Comparison of ENCODE assay signal across 1 cellular context in the genomic region with DNA sequence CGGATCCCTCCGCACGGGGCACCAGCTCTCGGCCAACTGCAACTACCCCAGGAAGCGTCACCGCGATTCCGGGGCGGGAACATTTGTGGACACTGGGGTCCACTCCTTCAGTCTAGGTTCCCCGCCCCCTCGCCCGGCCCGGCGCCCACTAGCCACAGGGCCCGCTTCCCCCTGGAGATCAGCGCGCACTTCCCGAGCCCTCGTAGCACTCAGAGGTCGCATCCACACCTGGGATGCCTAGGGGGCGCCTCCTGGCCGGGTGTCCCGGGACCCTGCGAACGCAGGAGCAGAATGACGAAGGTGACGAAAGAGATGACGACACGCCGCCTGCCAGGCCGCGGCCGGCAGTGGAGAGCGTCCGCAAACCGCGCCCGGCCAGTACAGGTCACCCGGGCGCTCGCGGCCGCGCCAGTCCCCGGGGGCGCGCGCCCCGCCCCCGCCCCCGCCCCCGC.
A peak's percentile ranks its signal among the peaks of the same experiment; 100 is the strongest.
TF ChIP-seq lines count a peak whose summit lies in the region.

No MANE protein-coding gene starts in this region.

TF ChIP-seq in WTC11, 78 proteins besides CTCF, POLR2A, EP300 and RAD21 (continued from another document):
- TF ChIP-seq, protein P1, sequence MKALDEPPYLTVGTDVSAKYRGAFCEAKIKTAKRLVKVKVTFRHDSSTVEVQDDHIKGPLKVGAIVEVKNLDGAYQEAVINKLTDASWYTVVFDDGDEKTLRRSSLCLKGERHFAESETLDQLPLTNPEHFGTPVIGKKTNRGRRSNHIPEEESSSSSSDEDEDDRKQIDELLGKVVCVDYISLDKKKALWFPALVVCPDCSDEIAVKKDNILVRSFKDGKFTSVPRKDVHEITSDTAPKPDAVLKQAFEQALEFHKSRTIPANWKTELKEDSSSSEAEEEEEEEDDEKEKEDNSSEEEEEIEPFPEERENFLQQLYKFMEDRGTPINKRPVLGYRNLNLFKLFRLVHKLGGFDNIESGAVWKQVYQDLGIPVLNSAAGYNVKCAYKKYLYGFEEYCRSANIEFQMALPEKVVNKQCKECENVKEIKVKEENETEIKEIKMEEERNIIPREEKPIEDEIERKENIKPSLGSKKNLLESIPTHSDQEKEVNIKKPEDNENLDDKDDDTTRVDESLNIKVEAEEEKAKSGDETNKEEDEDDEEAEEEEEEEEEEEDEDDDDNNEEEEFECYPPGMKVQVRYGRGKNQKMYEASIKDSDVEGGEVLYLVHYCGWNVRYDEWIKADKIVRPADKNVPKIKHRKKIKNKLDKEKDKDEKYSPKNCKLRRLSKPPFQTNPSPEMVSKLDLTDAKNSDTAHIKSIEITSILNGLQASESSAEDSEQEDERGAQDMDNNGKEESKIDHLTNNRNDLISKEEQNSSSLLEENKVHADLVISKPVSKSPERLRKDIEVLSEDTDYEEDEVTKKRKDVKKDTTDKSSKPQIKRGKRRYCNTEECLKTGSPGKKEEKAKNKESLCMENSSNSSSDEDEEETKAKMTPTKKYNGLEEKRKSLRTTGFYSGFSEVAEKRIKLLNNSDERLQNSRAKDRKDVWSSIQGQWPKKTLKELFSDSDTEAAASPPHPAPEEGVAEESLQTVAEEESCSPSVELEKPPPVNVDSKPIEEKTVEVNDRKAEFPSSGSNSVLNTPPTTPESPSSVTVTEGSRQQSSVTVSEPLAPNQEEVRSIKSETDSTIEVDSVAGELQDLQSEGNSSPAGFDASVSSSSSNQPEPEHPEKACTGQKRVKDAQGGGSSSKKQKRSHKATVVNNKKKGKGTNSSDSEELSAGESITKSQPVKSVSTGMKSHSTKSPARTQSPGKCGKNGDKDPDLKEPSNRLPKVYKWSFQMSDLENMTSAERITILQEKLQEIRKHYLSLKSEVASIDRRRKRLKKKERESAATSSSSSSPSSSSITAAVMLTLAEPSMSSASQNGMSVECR (CRISPR knock-in tag; IDR thresholded peaks at IDR 0.05; ENCODE audit: borderline replicate concordance) = no peak
- TF ChIP-seq FOXK1 (CRISPR knock-in tag; IDR thresholded peaks at IDR 0.05) (0 out of 2 replicates have a peak, but pooled peaks have one; percentile 20), ZNF396 (CRISPR knock-in tag; IDR thresholded peaks at IDR 0.05; ENCODE audit: borderline replicate concordance) (no peak), SOX15 (CRISPR knock-in tag; IDR thresholded peaks at IDR 0.05) (no peak), KAT7 (CRISPR knock-in tag; IDR thresholded peaks at IDR 0.05; ENCODE audit: borderline replicate concordance) (0 out of 2 replicates have a peak, but pooled peaks have one; percentile 66), TEAD1 (CRISPR knock-in tag; IDR thresholded peaks at IDR 0.05) (no peak), ATF1 (CRISPR knock-in tag; IDR thresholded peaks at IDR 0.05) (no peak), ZNF423 (CRISPR knock-in tag; IDR thresholded peaks at IDR 0.05) (peak; percentile 69; the same call in 1 of the 2 replicates), ZBTB21 (CRISPR knock-in tag; IDR thresholded peaks at IDR 0.05; ENCODE audit: borderline replicate concordance) (peak; percentile 100), ZNF317 (CRISPR knock-in tag; IDR thresholded peaks at IDR 0.05; ENCODE audit: borderline replicate concordance, low read depth) (no peak), MYBL2 (CRISPR knock-in tag; IDR thresholded peaks at IDR 0.05) (0 out of 2 replicates have a peak, but pooled peaks have one; percentile 24), FOXJ3 (CRISPR knock-in tag; IDR thresholded peaks at IDR 0.05; ENCODE audit: borderline replicate concordance) (no peak), ZNF671 (CRISPR knock-in tag; IDR thresholded peaks at IDR 0.05) (no peak), ZNF232 (CRISPR knock-in tag; IDR thresholded peaks at IDR 0.05) (no peak)
- TF ChIP-seq, protein P2, sequence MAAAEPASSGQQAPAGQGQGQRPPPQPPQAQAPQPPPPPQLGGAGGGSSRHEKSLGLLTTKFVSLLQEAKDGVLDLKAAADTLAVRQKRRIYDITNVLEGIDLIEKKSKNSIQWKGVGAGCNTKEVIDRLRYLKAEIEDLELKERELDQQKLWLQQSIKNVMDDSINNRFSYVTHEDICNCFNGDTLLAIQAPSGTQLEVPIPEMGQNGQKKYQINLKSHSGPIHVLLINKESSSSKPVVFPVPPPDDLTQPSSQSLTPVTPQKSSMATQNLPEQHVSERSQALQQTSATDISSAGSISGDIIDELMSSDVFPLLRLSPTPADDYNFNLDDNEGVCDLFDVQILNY (CRISPR knock-in tag; IDR thresholded peaks at IDR 0.05) = no peak
- TF ChIP-seq, protein P3, sequence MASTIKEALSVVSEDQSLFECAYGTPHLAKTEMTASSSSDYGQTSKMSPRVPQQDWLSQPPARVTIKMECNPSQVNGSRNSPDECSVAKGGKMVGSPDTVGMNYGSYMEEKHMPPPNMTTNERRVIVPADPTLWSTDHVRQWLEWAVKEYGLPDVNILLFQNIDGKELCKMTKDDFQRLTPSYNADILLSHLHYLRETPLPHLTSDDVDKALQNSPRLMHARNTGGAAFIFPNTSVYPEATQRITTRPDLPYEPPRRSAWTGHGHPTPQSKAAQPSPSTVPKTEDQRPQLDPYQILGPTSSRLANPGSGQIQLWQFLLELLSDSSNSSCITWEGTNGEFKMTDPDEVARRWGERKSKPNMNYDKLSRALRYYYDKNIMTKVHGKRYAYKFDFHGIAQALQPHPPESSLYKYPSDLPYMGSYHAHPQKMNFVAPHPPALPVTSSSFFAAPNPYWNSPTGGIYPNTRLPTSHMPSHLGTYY (CRISPR knock-in tag; IDR thresholded peaks at IDR 0.05) = no peak
- TF ChIP-seq, protein P4, sequence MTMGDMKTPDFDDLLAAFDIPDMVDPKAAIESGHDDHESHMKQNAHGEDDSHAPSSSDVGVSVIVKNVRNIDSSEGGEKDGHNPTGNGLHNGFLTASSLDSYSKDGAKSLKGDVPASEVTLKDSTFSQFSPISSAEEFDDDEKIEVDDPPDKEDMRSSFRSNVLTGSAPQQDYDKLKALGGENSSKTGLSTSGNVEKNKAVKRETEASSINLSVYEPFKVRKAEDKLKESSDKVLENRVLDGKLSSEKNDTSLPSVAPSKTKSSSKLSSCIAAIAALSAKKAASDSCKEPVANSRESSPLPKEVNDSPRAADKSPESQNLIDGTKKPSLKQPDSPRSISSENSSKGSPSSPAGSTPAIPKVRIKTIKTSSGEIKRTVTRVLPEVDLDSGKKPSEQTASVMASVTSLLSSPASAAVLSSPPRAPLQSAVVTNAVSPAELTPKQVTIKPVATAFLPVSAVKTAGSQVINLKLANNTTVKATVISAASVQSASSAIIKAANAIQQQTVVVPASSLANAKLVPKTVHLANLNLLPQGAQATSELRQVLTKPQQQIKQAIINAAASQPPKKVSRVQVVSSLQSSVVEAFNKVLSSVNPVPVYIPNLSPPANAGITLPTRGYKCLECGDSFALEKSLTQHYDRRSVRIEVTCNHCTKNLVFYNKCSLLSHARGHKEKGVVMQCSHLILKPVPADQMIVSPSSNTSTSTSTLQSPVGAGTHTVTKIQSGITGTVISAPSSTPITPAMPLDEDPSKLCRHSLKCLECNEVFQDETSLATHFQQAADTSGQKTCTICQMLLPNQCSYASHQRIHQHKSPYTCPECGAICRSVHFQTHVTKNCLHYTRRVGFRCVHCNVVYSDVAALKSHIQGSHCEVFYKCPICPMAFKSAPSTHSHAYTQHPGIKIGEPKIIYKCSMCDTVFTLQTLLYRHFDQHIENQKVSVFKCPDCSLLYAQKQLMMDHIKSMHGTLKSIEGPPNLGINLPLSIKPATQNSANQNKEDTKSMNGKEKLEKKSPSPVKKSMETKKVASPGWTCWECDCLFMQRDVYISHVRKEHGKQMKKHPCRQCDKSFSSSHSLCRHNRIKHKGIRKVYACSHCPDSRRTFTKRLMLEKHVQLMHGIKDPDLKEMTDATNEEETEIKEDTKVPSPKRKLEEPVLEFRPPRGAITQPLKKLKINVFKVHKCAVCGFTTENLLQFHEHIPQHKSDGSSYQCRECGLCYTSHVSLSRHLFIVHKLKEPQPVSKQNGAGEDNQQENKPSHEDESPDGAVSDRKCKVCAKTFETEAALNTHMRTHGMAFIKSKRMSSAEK (CRISPR knock-in tag; IDR thresholded peaks at IDR 0.05; ENCODE audit: borderline replicate concordance) = no peak
- TF ChIP-seq, protein P5, sequence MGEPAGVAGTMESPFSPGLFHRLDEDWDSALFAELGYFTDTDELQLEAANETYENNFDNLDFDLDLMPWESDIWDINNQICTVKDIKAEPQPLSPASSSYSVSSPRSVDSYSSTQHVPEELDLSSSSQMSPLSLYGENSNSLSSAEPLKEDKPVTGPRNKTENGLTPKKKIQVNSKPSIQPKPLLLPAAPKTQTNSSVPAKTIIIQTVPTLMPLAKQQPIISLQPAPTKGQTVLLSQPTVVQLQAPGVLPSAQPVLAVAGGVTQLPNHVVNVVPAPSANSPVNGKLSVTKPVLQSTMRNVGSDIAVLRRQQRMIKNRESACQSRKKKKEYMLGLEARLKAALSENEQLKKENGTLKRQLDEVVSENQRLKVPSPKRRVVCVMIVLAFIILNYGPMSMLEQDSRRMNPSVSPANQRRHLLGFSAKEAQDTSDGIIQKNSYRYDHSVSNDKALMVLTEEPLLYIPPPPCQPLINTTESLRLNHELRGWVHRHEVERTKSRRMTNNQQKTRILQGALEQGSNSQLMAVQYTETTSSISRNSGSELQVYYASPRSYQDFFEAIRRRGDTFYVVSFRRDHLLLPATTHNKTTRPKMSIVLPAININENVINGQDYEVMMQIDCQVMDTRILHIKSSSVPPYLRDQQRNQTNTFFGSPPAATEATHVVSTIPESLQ (CRISPR knock-in tag; IDR thresholded peaks at IDR 0.05) = no peak
- TF ChIP-seq, protein P6, sequence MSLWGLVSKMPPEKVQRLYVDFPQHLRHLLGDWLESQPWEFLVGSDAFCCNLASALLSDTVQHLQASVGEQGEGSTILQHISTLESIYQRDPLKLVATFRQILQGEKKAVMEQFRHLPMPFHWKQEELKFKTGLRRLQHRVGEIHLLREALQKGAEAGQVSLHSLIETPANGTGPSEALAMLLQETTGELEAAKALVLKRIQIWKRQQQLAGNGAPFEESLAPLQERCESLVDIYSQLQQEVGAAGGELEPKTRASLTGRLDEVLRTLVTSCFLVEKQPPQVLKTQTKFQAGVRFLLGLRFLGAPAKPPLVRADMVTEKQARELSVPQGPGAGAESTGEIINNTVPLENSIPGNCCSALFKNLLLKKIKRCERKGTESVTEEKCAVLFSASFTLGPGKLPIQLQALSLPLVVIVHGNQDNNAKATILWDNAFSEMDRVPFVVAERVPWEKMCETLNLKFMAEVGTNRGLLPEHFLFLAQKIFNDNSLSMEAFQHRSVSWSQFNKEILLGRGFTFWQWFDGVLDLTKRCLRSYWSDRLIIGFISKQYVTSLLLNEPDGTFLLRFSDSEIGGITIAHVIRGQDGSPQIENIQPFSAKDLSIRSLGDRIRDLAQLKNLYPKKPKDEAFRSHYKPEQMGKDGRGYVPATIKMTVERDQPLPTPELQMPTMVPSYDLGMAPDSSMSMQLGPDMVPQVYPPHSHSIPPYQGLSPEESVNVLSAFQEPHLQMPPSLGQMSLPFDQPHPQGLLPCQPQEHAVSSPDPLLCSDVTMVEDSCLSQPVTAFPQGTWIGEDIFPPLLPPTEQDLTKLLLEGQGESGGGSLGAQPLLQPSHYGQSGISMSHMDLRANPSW (CRISPR knock-in tag; conservative IDR thresholded peaks at IDR 0.05; ENCODE audit: low read depth) = no peak
- TF ChIP-seq, protein P7, sequence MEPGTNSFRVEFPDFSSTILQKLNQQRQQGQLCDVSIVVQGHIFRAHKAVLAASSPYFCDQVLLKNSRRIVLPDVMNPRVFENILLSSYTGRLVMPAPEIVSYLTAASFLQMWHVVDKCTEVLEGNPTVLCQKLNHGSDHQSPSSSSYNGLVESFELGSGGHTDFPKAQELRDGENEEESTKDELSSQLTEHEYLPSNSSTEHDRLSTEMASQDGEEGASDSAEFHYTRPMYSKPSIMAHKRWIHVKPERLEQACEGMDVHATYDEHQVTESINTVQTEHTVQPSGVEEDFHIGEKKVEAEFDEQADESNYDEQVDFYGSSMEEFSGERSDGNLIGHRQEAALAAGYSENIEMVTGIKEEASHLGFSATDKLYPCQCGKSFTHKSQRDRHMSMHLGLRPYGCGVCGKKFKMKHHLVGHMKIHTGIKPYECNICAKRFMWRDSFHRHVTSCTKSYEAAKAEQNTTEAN (CRISPR knock-in tag; IDR thresholded peaks at IDR 0.05) = no peak
- TF ChIP-seq, protein P8, sequence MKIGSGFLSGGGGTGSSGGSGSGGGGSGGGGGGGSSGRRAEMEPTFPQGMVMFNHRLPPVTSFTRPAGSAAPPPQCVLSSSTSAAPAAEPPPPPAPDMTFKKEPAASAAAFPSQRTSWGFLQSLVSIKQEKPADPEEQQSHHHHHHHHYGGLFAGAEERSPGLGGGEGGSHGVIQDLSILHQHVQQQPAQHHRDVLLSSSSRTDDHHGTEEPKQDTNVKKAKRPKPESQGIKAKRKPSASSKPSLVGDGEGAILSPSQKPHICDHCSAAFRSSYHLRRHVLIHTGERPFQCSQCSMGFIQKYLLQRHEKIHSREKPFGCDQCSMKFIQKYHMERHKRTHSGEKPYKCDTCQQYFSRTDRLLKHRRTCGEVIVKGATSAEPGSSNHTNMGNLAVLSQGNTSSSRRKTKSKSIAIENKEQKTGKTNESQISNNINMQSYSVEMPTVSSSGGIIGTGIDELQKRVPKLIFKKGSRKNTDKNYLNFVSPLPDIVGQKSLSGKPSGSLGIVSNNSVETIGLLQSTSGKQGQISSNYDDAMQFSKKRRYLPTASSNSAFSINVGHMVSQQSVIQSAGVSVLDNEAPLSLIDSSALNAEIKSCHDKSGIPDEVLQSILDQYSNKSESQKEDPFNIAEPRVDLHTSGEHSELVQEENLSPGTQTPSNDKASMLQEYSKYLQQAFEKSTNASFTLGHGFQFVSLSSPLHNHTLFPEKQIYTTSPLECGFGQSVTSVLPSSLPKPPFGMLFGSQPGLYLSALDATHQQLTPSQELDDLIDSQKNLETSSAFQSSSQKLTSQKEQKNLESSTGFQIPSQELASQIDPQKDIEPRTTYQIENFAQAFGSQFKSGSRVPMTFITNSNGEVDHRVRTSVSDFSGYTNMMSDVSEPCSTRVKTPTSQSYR (CRISPR knock-in tag; IDR thresholded peaks at IDR 0.05) = peak; percentile 34; the same call in 1 of the 2 replicates
- TF ChIP-seq, protein P9, sequence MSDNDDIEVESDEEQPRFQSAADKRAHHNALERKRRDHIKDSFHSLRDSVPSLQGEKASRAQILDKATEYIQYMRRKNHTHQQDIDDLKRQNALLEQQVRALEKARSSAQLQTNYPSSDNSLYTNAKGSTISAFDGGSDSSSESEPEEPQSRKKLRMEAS (CRISPR knock-in tag; IDR thresholded peaks at IDR 0.05) = no peak
- TF ChIP-seq, protein P10, sequence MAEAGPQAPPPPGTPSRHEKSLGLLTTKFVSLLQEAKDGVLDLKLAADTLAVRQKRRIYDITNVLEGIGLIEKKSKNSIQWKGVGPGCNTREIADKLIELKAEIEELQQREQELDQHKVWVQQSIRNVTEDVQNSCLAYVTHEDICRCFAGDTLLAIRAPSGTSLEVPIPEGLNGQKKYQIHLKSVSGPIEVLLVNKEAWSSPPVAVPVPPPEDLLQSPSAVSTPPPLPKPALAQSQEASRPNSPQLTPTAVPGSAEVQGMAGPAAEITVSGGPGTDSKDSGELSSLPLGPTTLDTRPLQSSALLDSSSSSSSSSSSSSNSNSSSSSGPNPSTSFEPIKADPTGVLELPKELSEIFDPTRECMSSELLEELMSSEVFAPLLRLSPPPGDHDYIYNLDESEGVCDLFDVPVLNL (CRISPR knock-in tag; IDR thresholded peaks at IDR 0.05; ENCODE audit: borderline replicate concordance, low read depth) = no peak
